15 cellular contexts compared by ENCODE assay signal in the genomic region with DNA sequence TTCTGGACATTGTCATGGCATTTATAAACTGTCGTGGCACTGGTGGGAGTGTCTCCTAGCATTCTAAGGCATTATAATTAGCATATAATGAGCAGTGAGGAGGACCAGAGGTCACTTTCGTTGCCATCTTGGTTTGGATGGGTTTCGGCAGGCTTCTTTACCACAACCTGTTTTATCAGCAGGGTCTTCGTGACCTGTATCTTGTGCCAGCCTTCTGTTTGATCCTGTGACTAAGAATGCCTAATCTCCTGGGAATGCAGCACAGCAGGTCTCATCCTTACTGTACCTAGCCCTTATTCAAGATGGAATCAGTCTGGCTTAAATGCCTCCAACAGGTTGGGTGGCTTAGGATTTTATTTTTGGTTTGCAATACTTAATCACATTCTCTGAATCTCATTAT.
"Had no signal": no experiment of that assay in that cellular context is flagged by ENCODE, and none has a peak within 500 bp of the region (broad histone marks: within the 10 kb centered on the region; RNA-seq: fewer than 3 reads in every experiment).

No MANE protein-coding gene starts in this region.

- H3K9me3 ChIP-seq: upper lobe of left lung had no signal

- H3K27me3 ChIP-seq: brain microvascular endothelial cell, upper lobe of left lung had no signal

- H3K36me3 ChIP-seq: brain microvascular endothelial cell, upper lobe of left lung had no signal

- H3K4me1 ChIP-seq: upper lobe of left lung had no signal

- ATAC-seq: left cardiac atrium, T-cell had no signal

- H3K27ac ChIP-seq: brain microvascular endothelial cell, upper lobe of left lung, VCaP had no signal

- DNase-seq: activated CD4-positive, alpha-beta T cell treated with anti-CD3 and anti-CD28 coated beads for 1 hour; activated CD4-positive, alpha-beta T cell treated with anti-CD3 and anti-CD28 coated beads, Interleukin-2, amount 50 U/mL, for 4 hours; activated naive CD4-positive, alpha-beta T cell treated with Interleukin-2 at 50 U/mL for 16 hours; anterior cingulate cortex; brain microvascular endothelial cell; erythroblast; left cardiac atrium; naive B cell; stimulated activated CD4-positive, alpha-beta T cell treated with anti-CD3 and anti-CD28 coated beads, Interleukin-15, amount 100 ng/mL, for 24 hours; stimulated activated CD4-positive, alpha-beta T cell treated with anti-CD3 and anti-CD28 coated beads, Interleukin-4, amount 100 ng/mL, for 1 hour; stimulated activated naive CD4-positive, alpha-beta T cell treated with Interleukin-2 at 50 U/mL for 16 hours; T-cell; upper lobe of left lung had no signal

- H3K4me3 ChIP-seq: lung, upper lobe of left lung had no signal
